ENCODE assay signal across 1 cellular context in the genomic region with DNA sequence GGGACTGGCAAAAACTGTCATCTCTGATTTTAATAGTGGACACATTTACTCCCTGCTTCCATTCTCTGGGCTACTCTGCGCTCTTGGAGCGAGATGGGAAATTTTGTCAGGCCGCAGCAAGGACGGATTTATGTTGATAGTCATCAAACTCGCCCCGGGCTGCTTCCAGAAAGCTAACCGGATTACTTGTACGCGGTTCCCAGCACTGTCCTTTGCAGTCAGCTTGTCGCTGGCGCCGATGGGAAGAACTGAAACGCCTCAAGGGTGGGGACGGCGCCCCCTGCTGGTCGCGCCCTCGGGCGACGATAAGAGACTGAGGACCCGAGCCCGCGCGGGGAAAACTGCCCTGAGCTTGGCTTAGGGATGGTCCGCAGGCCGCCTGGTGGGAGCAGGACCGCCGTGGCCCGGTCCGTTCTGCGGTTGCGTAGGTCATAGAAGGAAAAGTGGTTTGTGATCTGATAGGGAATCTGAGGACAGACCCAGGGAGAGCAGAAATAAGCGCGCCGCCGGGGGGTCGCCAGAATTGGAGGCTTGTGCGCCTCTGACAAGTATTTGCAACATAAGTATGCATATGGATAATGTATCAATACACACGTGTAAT.
TF ChIP-seq lines count a peak whose summit lies in the region.

No MANE protein-coding gene starts in this region.

TF ChIP-seq in HepG2, 621 proteins besides CTCF, POLR2A, EP300 and RAD21 (continued from another document and continues in another):
- TF ChIP-seq, protein P1, sequence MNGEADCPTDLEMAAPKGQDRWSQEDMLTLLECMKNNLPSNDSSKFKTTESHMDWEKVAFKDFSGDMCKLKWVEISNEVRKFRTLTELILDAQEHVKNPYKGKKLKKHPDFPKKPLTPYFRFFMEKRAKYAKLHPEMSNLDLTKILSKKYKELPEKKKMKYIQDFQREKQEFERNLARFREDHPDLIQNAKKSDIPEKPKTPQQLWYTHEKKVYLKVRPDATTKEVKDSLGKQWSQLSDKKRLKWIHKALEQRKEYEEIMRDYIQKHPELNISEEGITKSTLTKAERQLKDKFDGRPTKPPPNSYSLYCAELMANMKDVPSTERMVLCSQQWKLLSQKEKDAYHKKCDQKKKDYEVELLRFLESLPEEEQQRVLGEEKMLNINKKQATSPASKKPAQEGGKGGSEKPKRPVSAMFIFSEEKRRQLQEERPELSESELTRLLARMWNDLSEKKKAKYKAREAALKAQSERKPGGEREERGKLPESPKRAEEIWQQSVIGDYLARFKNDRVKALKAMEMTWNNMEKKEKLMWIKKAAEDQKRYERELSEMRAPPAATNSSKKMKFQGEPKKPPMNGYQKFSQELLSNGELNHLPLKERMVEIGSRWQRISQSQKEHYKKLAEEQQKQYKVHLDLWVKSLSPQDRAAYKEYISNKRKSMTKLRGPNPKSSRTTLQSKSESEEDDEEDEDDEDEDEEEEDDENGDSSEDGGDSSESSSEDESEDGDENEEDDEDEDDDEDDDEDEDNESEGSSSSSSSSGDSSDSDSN (CRISPR knock-in tag; IDR thresholded peaks at IDR 0.05): peak; percentile 90
- no peak for TF ChIP-seq TRIM24 (CRISPR knock-in tag; IDR thresholded peaks at IDR 0.05)
- no peak; the same call in 1 of the 2 replicates for TF ChIP-seq MEIS2 (CRISPR knock-in tag; IDR thresholded peaks at IDR 0.05)
- no peak for TF ChIP-seq ZC3H4 (CRISPR knock-in tag; IDR thresholded peaks at IDR 0.05; ENCODE audit: borderline replicate concordance)
- peak; percentile 93 for TF ChIP-seq CCDC6 (CRISPR knock-in tag; IDR thresholded peaks at IDR 0.05)
- no peak for TF ChIP-seq HNRNPK (IDR thresholded peaks at IDR 0.05; ENCODE audit: low read depth, low read length, poor library complexity, severe bottlenecking)
- no peak for TF ChIP-seq SETDB1 (CRISPR knock-in tag; IDR thresholded peaks at IDR 0.05; ENCODE audit: borderline replicate concordance)
- no peak for TF ChIP-seq CCAR2 (optimal IDR thresholded peaks at IDR 0.05; ENCODE audit: low read depth, low read length)
- TF ChIP-seq ZBTB3 (CRISPR knock-in tag; IDR thresholded peaks at IDR 0.05; ENCODE audit: borderline replicate concordance, low read depth): no peak
- TF ChIP-seq, protein P2, sequence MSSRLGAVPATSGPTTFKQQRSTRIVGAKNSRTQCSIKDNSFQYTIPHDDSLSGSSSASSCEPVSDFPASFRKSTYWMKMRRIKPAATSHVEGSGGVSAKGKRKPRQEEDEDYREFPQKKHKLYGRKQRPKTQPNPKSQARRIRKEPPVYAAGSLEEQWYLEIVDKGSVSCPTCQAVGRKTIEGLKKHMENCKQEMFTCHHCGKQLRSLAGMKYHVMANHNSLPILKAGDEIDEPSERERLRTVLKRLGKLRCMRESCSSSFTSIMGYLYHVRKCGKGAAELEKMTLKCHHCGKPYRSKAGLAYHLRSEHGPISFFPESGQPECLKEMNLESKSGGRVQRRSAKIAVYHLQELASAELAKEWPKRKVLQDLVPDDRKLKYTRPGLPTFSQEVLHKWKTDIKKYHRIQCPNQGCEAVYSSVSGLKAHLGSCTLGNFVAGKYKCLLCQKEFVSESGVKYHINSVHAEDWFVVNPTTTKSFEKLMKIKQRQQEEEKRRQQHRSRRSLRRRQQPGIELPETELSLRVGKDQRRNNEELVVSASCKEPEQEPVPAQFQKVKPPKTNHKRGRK (CRISPR knock-in tag; IDR thresholded peaks at IDR 0.05): no peak
- TF ChIP-seq, protein P3, sequence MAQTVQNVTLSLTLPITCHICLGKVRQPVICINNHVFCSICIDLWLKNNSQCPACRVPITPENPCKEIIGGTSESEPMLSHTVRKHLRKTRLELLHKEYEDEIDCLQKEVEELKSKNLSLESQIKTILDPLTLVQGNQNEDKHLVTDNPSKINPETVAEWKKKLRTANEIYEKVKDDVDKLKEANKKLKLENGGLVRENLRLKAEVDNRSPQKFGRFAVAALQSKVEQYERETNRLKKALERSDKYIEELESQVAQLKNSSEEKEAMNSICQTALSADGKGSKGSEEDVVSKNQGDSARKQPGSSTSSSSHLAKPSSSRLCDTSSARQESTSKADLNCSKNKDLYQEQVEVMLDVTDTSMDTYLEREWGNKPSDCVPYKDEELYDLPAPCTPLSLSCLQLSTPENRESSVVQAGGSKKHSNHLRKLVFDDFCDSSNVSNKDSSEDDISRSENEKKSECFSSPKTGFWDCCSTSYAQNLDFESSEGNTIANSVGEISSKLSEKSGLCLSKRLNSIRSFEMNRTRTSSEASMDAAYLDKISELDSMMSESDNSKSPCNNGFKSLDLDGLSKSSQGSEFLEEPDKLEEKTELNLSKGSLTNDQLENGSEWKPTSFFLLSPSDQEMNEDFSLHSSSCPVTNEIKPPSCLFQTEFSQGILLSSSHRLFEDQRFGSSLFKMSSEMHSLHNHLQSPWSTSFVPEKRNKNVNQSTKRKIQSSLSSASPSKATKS (CRISPR knock-in tag; IDR thresholded peaks at IDR 0.05): no peak
- TF ChIP-seq ZNF605 (CRISPR knock-in tag; IDR thresholded peaks at IDR 0.05): peak; percentile 84
- peak; percentile 96 for TF ChIP-seq REPIN1 (CRISPR knock-in tag; IDR thresholded peaks at IDR 0.05; ENCODE audit: borderline replicate concordance, low read depth)
- TF ChIP-seq ELF4 (CRISPR knock-in tag; IDR thresholded peaks at IDR 0.05; ENCODE audit: borderline replicate concordance): no peak
- no peak for TF ChIP-seq MTF2 (CRISPR knock-in tag; IDR thresholded peaks at IDR 0.05; ENCODE audit: borderline replicate concordance)
- TF ChIP-seq ZSCAN9 (CRISPR knock-in tag; IDR thresholded peaks at IDR 0.05; ENCODE audit: borderline replicate concordance): peak; percentile 44; the same call in 1 of the 2 replicates
- TF ChIP-seq PITX1 (CRISPR knock-in tag; IDR thresholded peaks at IDR 0.05): peak; percentile 88; the same call in 1 of the 2 replicates
- TF ChIP-seq, protein P4, sequence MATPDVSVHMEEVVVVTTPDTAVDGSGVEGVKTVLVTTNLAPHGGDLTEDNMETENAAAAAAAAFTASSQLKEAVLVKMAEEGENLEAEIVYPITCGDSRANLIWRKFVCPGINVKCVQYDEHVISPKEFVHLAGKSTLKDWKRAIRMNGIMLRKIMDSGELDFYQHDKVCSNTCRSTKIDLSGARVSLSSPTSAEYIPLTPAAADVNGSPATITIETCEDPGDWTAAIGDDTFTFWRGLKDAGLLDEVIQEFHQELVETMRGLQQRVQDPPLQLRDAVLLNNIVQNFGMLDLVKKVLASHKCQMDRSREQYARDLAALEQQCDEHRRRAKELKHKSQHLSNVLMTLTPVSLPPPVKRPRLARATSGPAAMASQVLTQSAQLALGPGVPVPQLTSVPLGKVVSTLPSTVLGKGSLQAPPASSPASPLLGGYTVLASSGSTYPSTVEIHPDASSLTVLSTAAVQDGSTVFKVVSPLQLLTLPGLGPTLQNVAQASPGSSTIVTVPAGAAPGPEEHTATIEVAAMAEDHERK (CRISPR knock-in tag; IDR thresholded peaks at IDR 0.05; ENCODE audit: low read depth): no peak
- peak; percentile 89 for TF ChIP-seq KDM1A (CRISPR knock-in tag; IDR thresholded peaks at IDR 0.05)
- TF ChIP-seq, protein P5, sequence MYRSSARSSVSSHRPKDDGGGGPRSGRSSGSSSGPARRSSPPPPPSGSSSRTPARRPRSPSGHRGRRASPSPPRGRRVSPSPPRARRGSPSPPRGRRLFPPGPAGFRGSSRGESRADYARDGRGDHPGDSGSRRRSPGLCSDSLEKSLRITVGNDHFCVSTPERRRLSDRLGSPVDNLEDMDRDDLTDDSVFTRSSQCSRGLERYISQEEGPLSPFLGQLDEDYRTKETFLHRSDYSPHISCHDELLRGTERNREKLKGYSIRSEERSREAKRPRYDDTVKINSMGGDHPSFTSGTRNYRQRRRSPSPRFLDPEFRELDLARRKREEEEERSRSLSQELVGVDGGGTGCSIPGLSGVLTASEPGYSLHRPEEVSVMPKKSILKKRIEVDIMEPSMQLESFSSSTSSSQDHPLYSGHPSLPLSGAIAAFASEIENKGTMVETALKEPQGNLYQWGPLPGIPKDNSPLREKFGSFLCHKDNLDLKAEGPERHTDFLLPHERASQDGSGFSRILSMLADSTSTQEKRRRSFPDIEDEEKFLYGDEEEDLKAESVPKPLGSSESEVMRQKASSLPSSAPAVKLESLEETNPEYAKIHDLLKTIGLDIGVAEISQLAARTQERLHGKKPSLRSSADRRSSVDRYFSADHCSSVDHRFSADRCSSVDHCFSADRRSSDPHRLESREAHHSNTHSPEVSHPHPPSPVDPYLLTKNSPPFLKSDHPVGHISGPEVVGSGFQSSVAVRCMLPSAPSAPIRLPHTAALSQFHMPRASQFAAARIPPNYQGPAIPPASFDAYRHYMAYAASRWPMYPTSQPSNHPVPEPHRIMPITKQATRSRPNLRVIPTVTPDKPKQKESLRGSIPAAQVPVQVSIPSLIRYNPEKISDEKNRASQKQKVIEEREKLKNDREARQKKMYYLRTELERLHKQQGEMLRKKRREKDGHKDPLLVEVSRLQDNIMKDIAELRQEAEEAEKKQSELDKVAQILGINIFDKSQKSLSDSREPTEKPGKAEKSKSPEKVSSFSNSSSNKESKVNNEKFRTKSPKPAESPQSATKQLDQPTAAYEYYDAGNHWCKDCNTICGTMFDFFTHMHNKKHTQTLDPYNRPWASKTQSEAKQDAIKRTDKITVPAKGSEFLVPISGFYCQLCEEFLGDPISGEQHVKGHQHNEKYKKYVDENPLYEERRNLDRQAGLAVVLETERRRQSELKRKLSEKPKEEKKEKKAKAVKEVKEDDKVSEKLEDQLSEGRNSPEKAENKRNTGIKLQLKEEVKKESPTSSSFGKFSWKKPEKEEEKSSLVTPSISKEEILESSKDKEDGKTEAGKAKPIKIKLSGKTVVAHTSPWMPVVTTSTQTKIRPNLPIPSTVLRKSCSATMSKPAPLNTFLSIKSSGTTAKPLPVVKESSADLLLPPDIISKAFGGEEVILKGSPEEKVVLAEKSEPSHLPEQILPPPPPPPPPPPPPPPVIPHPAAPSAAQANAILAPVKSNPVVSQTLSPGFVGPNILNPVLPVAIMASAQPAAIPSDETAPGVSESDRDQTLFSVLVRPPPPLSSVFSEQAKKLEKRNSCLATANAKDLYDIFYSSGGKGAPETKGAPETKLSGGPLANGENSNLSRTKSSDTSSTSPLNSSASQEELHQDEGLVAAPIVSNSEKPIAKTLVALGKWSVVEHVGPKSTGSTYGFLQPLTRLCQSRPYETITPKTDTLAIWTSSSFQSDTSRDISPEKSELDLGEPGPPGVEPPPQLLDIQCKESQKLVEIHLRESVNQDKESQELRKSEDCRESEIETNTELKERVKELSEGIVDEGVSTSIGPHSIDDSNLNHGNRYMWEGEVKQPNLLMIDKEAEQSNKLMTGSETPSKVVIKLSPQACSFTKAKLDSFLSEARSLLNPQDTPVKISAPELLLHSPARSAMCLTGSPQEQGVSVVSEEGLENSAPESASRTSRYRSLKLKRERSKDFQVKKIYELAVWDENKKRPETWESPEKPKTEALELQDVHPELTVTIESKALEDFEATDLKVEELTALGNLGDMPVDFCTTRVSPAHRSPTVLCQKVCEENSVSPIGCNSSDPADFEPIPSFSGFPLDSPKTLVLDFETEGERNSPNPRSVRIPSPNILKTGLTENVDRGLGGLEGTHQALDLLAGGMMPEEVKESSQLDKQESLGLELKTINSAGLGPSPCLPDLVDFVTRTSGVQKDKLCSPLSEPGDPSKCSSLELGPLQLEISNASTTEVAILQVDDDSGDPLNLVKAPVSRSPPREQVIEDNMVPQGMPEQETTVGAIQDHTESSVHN (CRISPR knock-in tag; IDR thresholded peaks at IDR 0.05): peak; percentile 82; the same call in 1 of the 2 replicates
- peak; percentile 89 for TF ChIP-seq BORCS8-MEF2B (CRISPR knock-in tag; IDR thresholded peaks at IDR 0.05)
- TF ChIP-seq, protein P6, sequence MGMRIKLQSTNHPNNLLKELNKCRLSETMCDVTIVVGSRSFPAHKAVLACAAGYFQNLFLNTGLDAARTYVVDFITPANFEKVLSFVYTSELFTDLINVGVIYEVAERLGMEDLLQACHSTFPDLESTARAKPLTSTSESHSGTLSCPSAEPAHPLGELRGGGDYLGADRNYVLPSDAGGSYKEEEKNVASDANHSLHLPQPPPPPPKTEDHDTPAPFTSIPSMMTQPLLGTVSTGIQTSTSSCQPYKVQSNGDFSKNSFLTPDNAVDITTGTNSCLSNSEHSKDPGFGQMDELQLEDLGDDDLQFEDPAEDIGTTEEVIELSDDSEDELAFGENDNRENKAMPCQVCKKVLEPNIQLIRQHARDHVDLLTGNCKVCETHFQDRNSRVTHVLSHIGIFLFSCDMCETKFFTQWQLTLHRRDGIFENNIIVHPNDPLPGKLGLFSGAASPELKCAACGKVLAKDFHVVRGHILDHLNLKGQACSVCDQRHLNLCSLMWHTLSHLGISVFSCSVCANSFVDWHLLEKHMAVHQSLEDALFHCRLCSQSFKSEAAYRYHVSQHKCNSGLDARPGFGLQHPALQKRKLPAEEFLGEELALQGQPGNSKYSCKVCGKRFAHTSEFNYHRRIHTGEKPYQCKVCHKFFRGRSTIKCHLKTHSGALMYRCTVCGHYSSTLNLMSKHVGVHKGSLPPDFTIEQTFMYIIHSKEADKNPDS (CRISPR knock-in tag; IDR thresholded peaks at IDR 0.05): no peak
- no peak for TF ChIP-seq MTF1 (CRISPR knock-in tag; IDR thresholded peaks at IDR 0.05)
- no peak for TF ChIP-seq ZNF678 (CRISPR knock-in tag; IDR thresholded peaks at IDR 0.05)
- TF ChIP-seq, protein P7, sequence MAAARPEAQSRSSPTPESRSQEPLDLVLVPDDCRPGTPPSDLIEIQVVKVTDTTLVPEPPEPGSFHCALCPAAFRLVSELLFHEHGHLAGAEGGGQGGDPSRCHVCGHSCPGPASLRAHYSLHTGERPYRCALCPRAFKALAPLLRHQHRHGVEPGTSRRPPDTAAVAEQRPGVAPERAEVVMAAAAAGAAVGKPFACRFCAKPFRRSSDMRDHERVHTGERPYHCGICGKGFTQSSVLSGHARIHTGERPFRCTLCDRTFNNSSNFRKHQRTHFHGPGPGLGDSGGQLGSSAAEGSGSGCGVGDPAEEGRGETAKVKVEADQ (CRISPR knock-in tag; IDR thresholded peaks at IDR 0.05; ENCODE audit: borderline replicate concordance): no peak
- TF ChIP-seq, protein P8, sequence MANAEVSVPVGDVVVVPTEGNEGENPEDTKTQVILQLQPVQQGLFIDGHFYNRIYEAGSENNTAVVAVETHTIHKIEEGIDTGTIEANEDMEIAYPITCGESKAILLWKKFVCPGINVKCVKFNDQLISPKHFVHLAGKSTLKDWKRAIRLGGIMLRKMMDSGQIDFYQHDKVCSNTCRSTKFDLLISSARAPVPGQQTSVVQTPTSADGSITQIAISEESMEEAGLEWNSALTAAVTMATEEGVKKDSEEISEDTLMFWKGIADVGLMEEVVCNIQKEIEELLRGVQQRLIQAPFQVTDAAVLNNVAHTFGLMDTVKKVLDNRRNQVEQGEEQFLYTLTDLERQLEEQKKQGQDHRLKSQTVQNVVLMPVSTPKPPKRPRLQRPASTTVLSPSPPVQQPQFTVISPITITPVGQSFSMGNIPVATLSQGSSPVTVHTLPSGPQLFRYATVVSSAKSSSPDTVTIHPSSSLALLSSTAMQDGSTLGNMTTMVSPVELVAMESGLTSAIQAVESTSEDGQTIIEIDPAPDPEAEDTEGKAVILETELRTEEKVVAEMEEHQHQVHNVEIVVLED (CRISPR knock-in tag; IDR thresholded peaks at IDR 0.05; ENCODE audit: borderline replicate concordance): no peak
- TF ChIP-seq AHR (CRISPR knock-in tag; IDR thresholded peaks at IDR 0.05): no peak; the same call in 1 of the 2 replicates
- TF ChIP-seq, protein P9, sequence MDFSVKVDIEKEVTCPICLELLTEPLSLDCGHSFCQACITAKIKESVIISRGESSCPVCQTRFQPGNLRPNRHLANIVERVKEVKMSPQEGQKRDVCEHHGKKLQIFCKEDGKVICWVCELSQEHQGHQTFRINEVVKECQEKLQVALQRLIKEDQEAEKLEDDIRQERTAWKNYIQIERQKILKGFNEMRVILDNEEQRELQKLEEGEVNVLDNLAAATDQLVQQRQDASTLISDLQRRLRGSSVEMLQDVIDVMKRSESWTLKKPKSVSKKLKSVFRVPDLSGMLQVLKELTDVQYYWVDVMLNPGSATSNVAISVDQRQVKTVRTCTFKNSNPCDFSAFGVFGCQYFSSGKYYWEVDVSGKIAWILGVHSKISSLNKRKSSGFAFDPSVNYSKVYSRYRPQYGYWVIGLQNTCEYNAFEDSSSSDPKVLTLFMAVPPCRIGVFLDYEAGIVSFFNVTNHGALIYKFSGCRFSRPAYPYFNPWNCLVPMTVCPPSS (IDR thresholded peaks at IDR 0.05): no peak
- peak; percentile 84 for TF ChIP-seq ELF3 (CRISPR knock-in tag; IDR thresholded peaks at IDR 0.05)
